In the genomic region with DNA sequence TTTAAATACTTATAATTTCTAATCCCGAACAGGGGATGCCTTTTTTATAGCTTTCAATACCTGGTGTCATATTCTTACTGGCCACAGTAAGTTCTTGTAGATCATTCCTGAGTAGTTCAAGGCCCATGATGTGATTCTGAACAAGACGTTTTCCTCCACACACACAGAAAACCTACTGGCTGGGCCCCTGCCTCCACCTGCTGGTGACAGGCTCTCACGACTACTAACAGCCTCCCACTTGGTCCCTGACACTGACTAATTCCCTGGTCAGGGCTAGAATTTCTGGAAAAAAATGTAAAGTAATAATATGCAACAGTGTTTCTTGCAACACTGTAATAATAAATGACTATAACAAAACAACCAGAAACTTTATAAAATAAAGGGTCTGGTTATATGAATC, we compare ENCODE assay signal across 8 cellular contexts. TPM values are rescaled to one million over a fixed set of nuclear protein-coding genes. Genes with fewer than 3 reads are reported as not detected.
A peak's percentile ranks its signal among the peaks of the same experiment; 100 is the strongest.
DNase-seq lines count a peak whose midpoint lies in the region; ATAC-seq, FAIRE-seq and TF ChIP-seq lines count a peak whose summit lies in the region.

No MANE protein-coding gene starts in this region.

- CTCF ChIA-PET in HepG2 (lab: Yijun Ruan, JAX; ENCODE audit: low intra/inter-chr PET ratio, low total read pairs), result interaction anchor here (0.8 to 2.6 kb wide), 5 partner anchors 39 to 300 kb away, joined by 3 to 78 read pairs (median 3); no protein-coding TSS in a partner anchor

- H3K9ac ChIP-seq in HepG2 (ENCODE audit: insufficient read depth, low read depth, low read length), result no peak overlapping the region

- peak; percentile 49; the same call in 1 of the 2 replicates for TF ChIP-seq RAD21 in HepG2 (CRISPR knock-in tag; IDR thresholded peaks at IDR 0.05)

- H3K9me3 ChIP-seq in HepG2 (ENCODE audit: low read length), result no peaks in the 10 kb centered on the region

- H3K27ac ChIP-seq in HepG2 (ENCODE audit: extremely low read length, insufficient read depth, low read length), result no peak overlapping the region

- BruUV-seq in HepG2 (replicated peaks; lab: Mats Ljungman, UMichigan), result no TSS peak

- no peaks in the 10 kb centered on the region for H4K20me1 ChIP-seq in HepG2 (ENCODE audit: insufficient read depth, low read length)

- intact Hi-C loops in HepG2 (cut with micrococcal nuclease; ENCODE audit: unreplicated experiment), result loop anchor here (1.0 to 5.0 kb wide), 5 partner anchors 38 to 300 kb away; partner anchors contain the start of gene RIPK4

- in situ Hi-C loops in ACHN (cut with HindIII; ENCODE audit: low pct_ligation_motif_present, low pct_unique_long_range_greater_than_20kb, low sequenced_read_pairs), result no loop called here
- in situ Hi-C loops in HepG2 (cut with HindIII; ENCODE audit: extremely low pct_ligation_motif_present, low pct_unique_long_range_greater_than_20kb), result no loop called here

- H3K27me3 ChIP-seq in HepG2 (ENCODE audit: control insufficient read depth in 1 of 2, insufficient read depth in 2 of 2, low read length in 2 of 2), result no peaks in the 10 kb centered on the region; a peak in 1 of 5 replicates

- no peak overlapping the region for H2AFZ ChIP-seq in HepG2 (ENCODE audit: low read length)

- ATAC-seq in HepG2 (peak; percentile 85), HG03469 (IDR thresholded peaks at IDR 0.05; ENCODE audit: unreplicated experiment) (no peak)

- no peak overlapping the region for H3K4me3 ChIP-seq in HepG2 (replicated peaks in 1 of 3; ENCODE audit: insufficient read depth in 1 of 3, low read depth in 2 of 3, low read length in 3 of 3)

- no peak for TF ChIP-seq POLR2A in HepG2 (IDR thresholded peaks at IDR 0.05; ENCODE audit: insufficient read depth in 1 of 2, low read depth in 2 of 2, low read length in 2 of 2)

- peak; percentile 54 for FAIRE-seq in HepG2 (lab: Jason Lieb, UNC)

- POLR2A ChIA-PET in HepG2 (lab: Yijun Ruan, JAX), result interaction anchor here (0.7 kb wide), 1 partner anchor 204 kb away, joined by 3 read pairs; no protein-coding TSS in a partner anchor

- TF ChIP-seq CTCF in GM12874 (IDR thresholded peaks at IDR 0.05; ENCODE audit: insufficient read depth, low read depth, low read length) (peak; percentile 77), HepG2 (CRISPR knock-in tag; IDR thresholded peaks at IDR 0.05) (peak; percentile 76)

- H3K4me2 ChIP-seq in HepG2 (ENCODE audit: low read depth, low read length), result no peak overlapping the region

- H3K4me1 ChIP-seq in HepG2 (ENCODE audit: insufficient read depth, low read length), result no peaks in the 10 kb centered on the region

- TF ChIP-seq EP300 in HepG2 (IDR thresholded peaks at IDR 0.05; ENCODE audit: low read depth in 2 of 2, low read length in 2 of 2), result no peak
- TF ChIP-seq EP300 in HepG2 (CRISPR knock-in tag; IDR thresholded peaks at IDR 0.05; ENCODE audit: borderline replicate concordance), result no peak

- peak; percentile 66 for DNase-seq in ACHN
- DNase-seq in Kasumi-1 (lab: John Stamatoyannopoulos, UW), result peak; percentile 44 to 66
- peak; percentile 12 for DNase-seq in SK-N-DZ (ENCODE audit: low spot score)
- peak; percentile 81 for DNase-seq in dedifferentiated amniotic fluid mesenchymal stem cell (ENCODE audit: extremely low spot score)
- DNase-seq in HepG2 (ENCODE audit: low spot score), result peak; percentile 44
- peak; percentile 73 for DNase-seq in stromal cell of bone marrow (ENCODE audit: low read depth)

- peaks cover 4 to 21% of the 10 kb centered on the region in 2 experiments; a peak in 4 of 5 replicates for H3K36me3 ChIP-seq in HepG2 (replicated peaks in 1 of 2; ENCODE audit: control insufficient read depth in 1 of 2, insufficient read depth in 2 of 2, low read length in 2 of 2)

- 19% methylated on average over 3 of the region's 3 CpGs for WGBS in HepG2 (ENCODE audit: low lambda C conversion rate)

- H3K79me2 ChIP-seq in HepG2 (ENCODE audit: insufficient read depth, low read length), result no peaks in the 10 kb centered on the region

TF ChIP-seq in HepG2, 621 proteins besides CTCF, POLR2A, EP300 and RAD21:
- no peak for TF ChIP-seq ARID3A (IDR thresholded peaks at IDR 0.05; ENCODE audit: low read depth, low read length)
- peak; percentile 83 for TF ChIP-seq SMC3 (IDR thresholded peaks at IDR 0.05; ENCODE audit: low read length)
- TF ChIP-seq STAG1 (CRISPR knock-in tag; IDR thresholded peaks at IDR 0.05), result peak; percentile 95
TF ChIP-seq in HepG2: peak in this region for 2.

RNA-seq across cellular contexts. Expression of gene RIPK4, which starts 50.4 kb away (rescaled TPM):
- not detected in 2 replicates for polyA plus RNA-seq in SK-N-DZ (2014; cell fraction: cytosol; rRNA removed)
- polyA plus RNA-seq in SK-N-DZ (2014; cell fraction: nucleus; rRNA removed), result not detected in 2 replicates
- 4.9 and 5.3 TPM in 2 replicates for total RNA-seq in HepG2 (2016; rRNA removed; fragmentation: Illumina TruSeq; extraction: Trizol)
- 0.51 and 0.71 TPM in 2 replicates for total RNA-seq in HepG2 (2016; cell fraction: cytosol; rRNA removed; fragmentation: Illumina TruSeq; extraction: Trizol; ENCODE audit: low read depth)
- total RNA-seq in HepG2 (2016; cell fraction: insoluble cytoplasmic fraction; rRNA removed; fragmentation: Illumina TruSeq; extraction: Trizol), result 4.4 and 5.2 TPM in 2 replicates
- 2.1 and 2.3 TPM in 2 replicates for total RNA-seq in HepG2 (2016; cell fraction: membrane; rRNA removed; fragmentation: Illumina TruSeq; extraction: Trizol)
- 3.5 and 4.3 TPM in 2 replicates for total RNA-seq in HepG2 (2016; cell fraction: nucleus; rRNA removed; fragmentation: Illumina TruSeq; extraction: Trizol)
- 3.1 and 3.7 TPM in 2 replicates for polyA plus RNA-seq in HepG2 (2011; rRNA removed)
- polyA plus RNA-seq in HepG2 (2011; cell fraction: cytosol; rRNA removed), result 2.8 TPM in 2 replicates
- 11.6 and 15.3 TPM in 2 replicates for polyA plus RNA-seq in HepG2 (2011; cell fraction: nucleus; rRNA removed)
- polyA plus RNA-seq in HepG2 (2012), result 5.1 and 8.2 TPM in 2 replicates
- polyA plus RNA-seq in HepG2 (2016; cell fraction: cytosol; fragmentation: Illumina TruSeq; extraction: Trizol; ENCODE audit: low read depth), result 0.29 and 0.38 TPM in 2 replicates
- 3.7 and 4.2 TPM in 2 replicates for polyA plus RNA-seq in HepG2 (2016; cell fraction: insoluble cytoplasmic fraction; fragmentation: Illumina TruSeq; extraction: Trizol; ENCODE audit: low read depth)
- 0.65 and 1.0 TPM in 2 replicates for polyA plus RNA-seq in HepG2 (2016; cell fraction: membrane; fragmentation: Illumina TruSeq; extraction: Trizol; ENCODE audit: low read depth)
- 6.2 and 7.7 TPM in 2 replicates for polyA plus RNA-seq in HepG2 (2016; cell fraction: nucleus; fragmentation: Illumina TruSeq; extraction: Trizol; ENCODE audit: insufficient read depth, low read depth)
- 0.70 and 14.5 TPM in 2 replicates for polyA minus RNA-seq in HepG2 (2011; rRNA and poly(A)+ RNA removed; ENCODE audit: low replicate concordance)
- 6.3 and 8.3 TPM in 2 replicates for polyA minus RNA-seq in HepG2 (2011; cell fraction: cytosol; rRNA and poly(A)+ RNA removed)
- 4.6 and 8.5 TPM in 2 replicates for polyA minus RNA-seq in HepG2 (2011; cell fraction: nucleus; rRNA and poly(A)+ RNA removed)

Comparison
In these comparisons a context has a peak if more than half of its experiments do, and no peak if none do; other contexts are left out.
1. DNase-seq: peak in every context shown above with its lines; median percentile 81 in dedifferentiated amniotic fluid mesenchymal stem cell; 73 in stromal cell of bone marrow; 66 in ACHN; 55 in Kasumi-1; 44 in HepG2; 12 in SK-N-DZ.